In the genomic region with DNA sequence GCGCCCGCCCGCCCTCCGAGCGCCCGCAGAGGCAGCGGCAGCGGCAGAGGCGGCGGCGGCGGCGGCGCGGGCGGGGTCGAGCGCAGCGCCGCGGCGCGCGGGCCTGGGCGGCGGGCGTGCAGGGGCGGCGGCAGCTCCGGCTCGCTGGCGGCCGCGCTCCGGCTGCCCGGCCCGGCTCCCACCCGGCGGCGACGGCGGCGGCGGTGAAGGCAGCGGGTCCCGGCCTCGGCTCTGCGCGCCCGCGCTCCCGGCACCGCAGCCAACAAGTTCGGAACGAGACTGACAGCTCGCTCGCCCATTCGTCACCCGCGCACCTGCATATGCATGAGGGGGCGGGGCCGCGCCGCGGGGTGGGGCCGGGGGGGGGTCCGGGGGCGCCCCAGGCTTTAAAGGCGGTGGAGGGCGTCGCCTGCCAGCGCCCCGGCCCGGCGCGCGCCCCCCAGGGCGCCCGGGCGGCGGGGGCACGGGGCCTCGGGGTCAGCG, we compare ENCODE assay signal across 8 cellular contexts. TPM values are rescaled to one million over a fixed set of nuclear protein-coding genes. Genes with fewer than 3 reads are reported as not detected.
A peak's percentile ranks its signal among the peaks of the same experiment; 100 is the strongest.
DNase-seq lines count a peak whose midpoint lies in the region; ATAC-seq lines count a peak whose summit lies in the region.

A gene (minus strand): TSS at position 281 of the 483 bp plus-strand sequence. CDS start 356 bp downstream, outside the sequence.

- H3K27ac Mint-ChIP-seq in activated CD8-positive, alpha-beta T cell treated with anti-CD3 and anti-CD28 coated beads, Interleukin-2, amount 10 ng/mL, durations not matched to agents 7 days and 5 days, result no peak within 1 kb of the TSS
- H3K27ac Mint-ChIP-seq in effector memory CD8-positive, alpha-beta T cell, result peak within 1 kb of the TSS in 1 of 2 donors; percentile 26
- no peak within 1 kb of the TSS for H3K27ac Mint-ChIP-seq in stimulated activated naive CD8-positive, alpha-beta T cell treated with anti-CD3 and anti-CD28 coated beads, Interleukin-15, Interleukin-2, amounts not matched to agents 100 ng/mL and 50 ng/mL, for 24 hours

- peaks cover 22% of the 10 kb centered on the region for H3K4me1 Mint-ChIP-seq in activated CD8-positive, alpha-beta T cell treated with anti-CD3 and anti-CD28 coated beads, Interleukin-2, amount 10 ng/mL, durations not matched to agents 7 days and 5 days (ENCODE audit: low read depth)
- H3K4me1 Mint-ChIP-seq in effector memory CD8-positive, alpha-beta T cell (ENCODE audit: low read depth in 2 of 2), result peaks cover 11 to 14% of the 10 kb centered on the region in 2 donors
- peaks cover 12% of the 10 kb centered on the region for H3K4me1 Mint-ChIP-seq in stimulated activated naive CD8-positive, alpha-beta T cell treated with anti-CD3 and anti-CD28 coated beads, Interleukin-15, Interleukin-2, amounts not matched to agents 100 ng/mL and 50 ng/mL, for 24 hours (ENCODE audit: low read depth)

- DNase-seq in G401 (ENCODE audit: low spot score), result peak; percentile 64
- peak; percentile 48 for DNase-seq in NCI-H1694 (lab: John Stamatoyannopoulos, UW)
- DNase-seq in activated CD8-positive, alpha-beta T cell treated with anti-CD3 and anti-CD28 coated beads, Interleukin-2, amount 10 ng/mL, durations not matched to agents 7 days and 5 days, result peak; percentile 64
- peak in 2 of 3 experiments; percentile 27 for DNase-seq in effector memory CD8-positive, alpha-beta T cell
- DNase-seq in mucosa of gallbladder (ENCODE audit: low spot score), result no peak

- POLR2A ChIA-PET in activated CD8-positive, alpha-beta T cell treated with anti-CD3 and anti-CD28 coated beads, Interleukin-2, amount 10 ng/mL, durations not matched to agents 7 days and 5 days (lab: Charles Lee), result no interaction called here

- H3K4me3 Mint-ChIP-seq in activated CD8-positive, alpha-beta T cell treated with anti-CD3 and anti-CD28 coated beads, Interleukin-2, amount 10 ng/mL, durations not matched to agents 7 days and 5 days, result peak within 1 kb of the TSS; percentile 58
- H3K4me3 Mint-ChIP-seq in effector memory CD8-positive, alpha-beta T cell, result peak within 1 kb of the TSS; percentile 85 to 87
- peak within 1 kb of the TSS; percentile 52 for H3K4me3 Mint-ChIP-seq in stimulated activated naive CD8-positive, alpha-beta T cell treated with anti-CD3 and anti-CD28 coated beads, Interleukin-15, Interleukin-2, amounts not matched to agents 100 ng/mL and 50 ng/mL, for 24 hours

- H3K9me3 Mint-ChIP-seq in activated CD8-positive, alpha-beta T cell treated with anti-CD3 and anti-CD28 coated beads, Interleukin-2, amount 10 ng/mL, durations not matched to agents 7 days and 5 days (ENCODE audit: insufficient read depth), result no peaks in the 10 kb centered on the region
- H3K9me3 Mint-ChIP-seq in effector memory CD8-positive, alpha-beta T cell, result no peaks in the 10 kb centered on the region
- H3K9me3 Mint-ChIP-seq in stimulated activated naive CD8-positive, alpha-beta T cell treated with anti-CD3 and anti-CD28 coated beads, Interleukin-15, Interleukin-2, amounts not matched to agents 100 ng/mL and 50 ng/mL, for 24 hours, result no peaks in the 10 kb centered on the region

- in situ Hi-C loops in G401 (cut with HindIII; ENCODE audit: low sequenced_read_pairs), result no loop called here

- ATAC-seq in activated CD8-positive, alpha-beta T cell treated with anti-CD3 and anti-CD28 coated beads, Interleukin-2, amount 10 ng/mL, durations not matched to agents 7 days and 5 days, result peak; percentile 53
- peak; percentile 62 for ATAC-seq in effector memory CD8-positive, alpha-beta T cell (replicated peaks)
- no peak for ATAC-seq in GM18511 (IDR thresholded peaks at IDR 0.05; ENCODE audit: unreplicated experiment)
- no peak for ATAC-seq in HG03521 (IDR thresholded peaks at IDR 0.05; ENCODE audit: unreplicated experiment)

- CTCF ChIA-PET in activated CD8-positive, alpha-beta T cell treated with anti-CD3 and anti-CD28 coated beads, Interleukin-2, amount 10 ng/mL, durations not matched to agents 7 days and 5 days (lab: Charles Lee), result interaction anchor here (1.1 to 2.7 kb wide), 6 partner anchors 12 to 183 kb away, joined by 3 to 7 read pairs (median 4); no protein-coding TSS in a partner anchor

- H3K27me3 Mint-ChIP-seq in activated CD8-positive, alpha-beta T cell treated with anti-CD3 and anti-CD28 coated beads, Interleukin-2, amount 10 ng/mL, durations not matched to agents 7 days and 5 days (ENCODE audit: low read depth), result peaks cover 22% of the 10 kb centered on the region
- H3K27me3 Mint-ChIP-seq in effector memory CD8-positive, alpha-beta T cell, result peaks cover 7 to 35% of the 10 kb centered on the region in 2 donors
- peaks cover 22% of the 10 kb centered on the region for H3K27me3 Mint-ChIP-seq in stimulated activated naive CD8-positive, alpha-beta T cell treated with anti-CD3 and anti-CD28 coated beads, Interleukin-15, Interleukin-2, amounts not matched to agents 100 ng/mL and 50 ng/mL, for 24 hours

- H3K36me3 Mint-ChIP-seq in activated CD8-positive, alpha-beta T cell treated with anti-CD3 and anti-CD28 coated beads, Interleukin-2, amount 10 ng/mL, durations not matched to agents 7 days and 5 days (ENCODE audit: low read depth), result no peaks in the 10 kb centered on the region
- peaks cover 3% of the 10 kb centered on the region for H3K36me3 Mint-ChIP-seq in effector memory CD8-positive, alpha-beta T cell (ENCODE audit: insufficient read depth)
- H3K36me3 Mint-ChIP-seq in stimulated activated naive CD8-positive, alpha-beta T cell treated with anti-CD3 and anti-CD28 coated beads, Interleukin-15, Interleukin-2, amounts not matched to agents 100 ng/mL and 50 ng/mL, for 24 hours (ENCODE audit: low read depth), result no peaks in the 10 kb centered on the region

RNA-seq across cellular contexts. Expression of the gene that starts here (rescaled TPM):
- 8.6 and 17.2 TPM in 2 replicates for total RNA-seq in G401 (2014; rRNA removed; shearing (Covaris generic))
- total RNA-seq in activated CD8-positive, alpha-beta T cell treated with anti-CD3 and anti-CD28 coated beads, Interleukin-2, amount 10 ng/mL, durations not matched to agents 7 days and 5 days, result 1 to 10 TPM; 2.5 to 2.9 TPM
- 12.7 TPM for total RNA-seq in mucosa of gallbladder

Comparison
In these comparisons a context has a peak if more than half of its experiments do, and no peak if none do; other contexts are left out.
1. ATAC-seq: peak in activated CD8-positive, alpha-beta T cell treated with anti-CD3 and anti-CD28 coated beads, Interleukin-2, amount 10 ng/mL, durations not matched to agents 7 days and 5 days (single experiment) and effector memory CD8-positive, alpha-beta T cell (single experiment); none in GM18511 (single experiment) and HG03521 (single experiment).
2. Peak in every context shown above with its lines, with median percentiles within 50 percentile points of each other: H3K4me3 Mint-ChIP-seq.